Comparison of ENCODE assay signal across 18 cellular contexts in the genomic region with DNA sequence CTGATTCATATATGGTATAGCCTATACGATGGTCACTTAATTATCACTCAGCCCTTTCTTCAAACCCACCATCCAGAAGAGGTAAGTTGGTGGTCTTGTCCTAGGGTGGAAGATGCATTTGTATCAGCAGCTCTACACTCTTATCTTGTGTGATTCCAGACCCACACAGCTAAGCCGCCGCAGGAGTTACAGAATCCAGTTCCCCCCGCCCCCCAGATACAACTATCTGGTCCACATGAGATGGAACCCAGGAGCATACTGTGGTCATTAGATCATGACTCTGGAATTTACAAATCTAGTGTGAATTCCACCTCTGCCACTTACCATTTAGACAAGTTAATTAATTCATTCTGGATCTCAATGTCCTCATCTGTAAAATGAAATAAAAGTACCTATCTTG.
DNase-seq lines count a peak whose midpoint lies in the region; FAIRE-seq and TF ChIP-seq lines count a peak whose summit lies in the region.
"Had no signal": no experiment of that assay in that cellular context is flagged by ENCODE, and none has a peak within 500 bp of the region (broad histone marks: within the 10 kb centered on the region; RNA-seq: fewer than 3 reads in every experiment).

No MANE protein-coding gene starts in this region.

- H3K9me3 Mint-ChIP-seq in astrocyte (ENCODE audit: unreplicated experiment), result no peaks in the 10 kb centered on the region
- H3K9me3 Mint-ChIP-seq: CD4-positive, alpha-beta T cell; H9 had no signal

- peak overlapping the region; percentile 42 for H3K4me3 Mint-ChIP-seq in astrocyte (ENCODE audit: unreplicated experiment)
- H3K4me3 Mint-ChIP-seq: B cell; CD4-positive, alpha-beta T cell; H9 had no signal

- H3K27me3 Mint-ChIP-seq in astrocyte (ENCODE audit: low read depth, unreplicated experiment), result peaks cover 3% of the 10 kb centered on the region
- H3K27me3 Mint-ChIP-seq: B cell; CD4-positive, alpha-beta T cell had no signal

- H2AFZ ChIP-seq in astrocyte (ENCODE audit: low read depth, low read length), result no peak overlapping the region
- H2AFZ ChIP-seq in smooth muscle cell (ENCODE audit: low read depth), result no peak overlapping the region

- H3K36me3 Mint-ChIP-seq in astrocyte (ENCODE audit: low read depth, unreplicated experiment), result no peaks in the 10 kb centered on the region

- no peaks in the 10 kb centered on the region for H3K4me1 ChIP-seq in astrocyte (ENCODE audit: insufficient read depth, low read length)
- peaks cover 26% of the 10 kb centered on the region for H3K4me1 ChIP-seq in mesodermal cell (ENCODE audit: control insufficient read depth, insufficient read depth, low read length, poor library complexity, severe bottlenecking)
- peaks cover 7% of the 10 kb centered on the region for H3K4me1 ChIP-seq in smooth muscle cell (ENCODE audit: low read depth)
- no peaks in the 10 kb centered on the region for H3K4me1 ChIP-seq in prostate gland (replicated peaks)

- no peak overlapping the region for H3K27ac ChIP-seq in astrocyte (ENCODE audit: low read depth, low read length)
- H3K27ac ChIP-seq in mesodermal cell (ENCODE audit: low read depth, low read length, severe bottlenecking), result peak overlapping the region; percentile 44
- no peak overlapping the region for H3K27ac ChIP-seq in smooth muscle cell (ENCODE audit: low read depth)
- H3K27ac ChIP-seq in prostate gland, result no peak overlapping the region

- H3K9me3 ChIP-seq in astrocyte (ENCODE audit: insufficient read depth, low read depth, low read length), result peaks cover 3% of the 10 kb centered on the region
- no peaks in the 10 kb centered on the region for H3K9me3 ChIP-seq in mesodermal cell (ENCODE audit: control insufficient read depth, low read length)
- no peaks in the 10 kb centered on the region for H3K9me3 ChIP-seq in smooth muscle cell (replicated peaks; ENCODE audit: low read depth)
- H3K9me3 ChIP-seq in prostate gland, result no peaks in the 10 kb centered on the region

- H3K27ac Mint-ChIP-seq in astrocyte (ENCODE audit: unreplicated experiment), result peak overlapping the region; percentile 43
- H3K27ac Mint-ChIP-seq: B cell; CD4-positive, alpha-beta T cell; H9 had no signal

- no peak for FAIRE-seq in astrocyte (lab: Jason Lieb, UNC)
- FAIRE-seq: A204.1, G401.6, GM12892, HepG2 had no signal

- no peak overlapping the region for H3K4me2 ChIP-seq in astrocyte (ENCODE audit: low read length)
- peak overlapping the region; percentile 1 for H3K4me2 ChIP-seq in smooth muscle cell

- H4K20me1 ChIP-seq in astrocyte (ENCODE audit: insufficient read depth, low read length), result no peaks in the 10 kb centered on the region
- no peaks in the 10 kb centered on the region for H4K20me1 ChIP-seq in smooth muscle cell (ENCODE audit: low read depth)

- H3K36me3 ChIP-seq in astrocyte (ENCODE audit: insufficient read depth, low read length), result no peaks in the 10 kb centered on the region
- H3K36me3 ChIP-seq in mesodermal cell (ENCODE audit: control insufficient read depth, insufficient read depth, low read length), result no peaks in the 10 kb centered on the region
- no peaks in the 10 kb centered on the region for H3K36me3 ChIP-seq in smooth muscle cell (ENCODE audit: low read depth)
- H3K36me3 ChIP-seq in prostate gland, result no peaks in the 10 kb centered on the region

- intact Hi-C loops in prostate gland (cut with DNase I), result no loop called here

- peaks cover 3% of the 10 kb centered on the region for H3F3A ChIP-seq in smooth muscle cell (ENCODE audit: low read depth)

- no peaks in the 10 kb centered on the region for H3K79me2 ChIP-seq in astrocyte (ENCODE audit: insufficient read depth, low read length)
- no peaks in the 10 kb centered on the region for H3K79me2 ChIP-seq in smooth muscle cell (ENCODE audit: low read depth)

- no peak overlapping the region for H3K9ac ChIP-seq in astrocyte (ENCODE audit: low read length)
- H3K9ac ChIP-seq in smooth muscle cell (ENCODE audit: low read depth), result no peak overlapping the region

- TF ChIP-seq CTCF in astrocyte (IDR thresholded peaks at IDR 0.05; ENCODE audit: insufficient read depth, low read depth, low read length) (no peak), smooth muscle cell (IDR thresholded peaks at IDR 0.05; ENCODE audit: borderline replicate concordance, insufficient read depth, poor library complexity, severe bottlenecking) (no peak), prostate gland (IDR thresholded peaks at IDR 0.05) (no peak)

- TF ChIP-seq POLR2A in prostate gland (IDR thresholded peaks at IDR 0.05), result no peak

- peaks cover 24% of the 10 kb centered on the region for H3K4me1 Mint-ChIP-seq in astrocyte (ENCODE audit: low read depth, unreplicated experiment)
- H3K4me1 Mint-ChIP-seq: B cell had no signal

- 78% methylated on average over 3 of the region's 4 CpGs; no CpG with 5 or more reads in 1 of the 2 experiments for WGBS in mesodermal cell (ENCODE audit: insufficient coverage in 2 of 2), 2 experiments
- 9% methylated on average over 4 of the region's 4 CpGs for WGBS in smooth muscle cell (ENCODE audit: low lambda C conversion rate)
- 94% methylated on average over 4 of the region's 4 CpGs for WGBS in prostate gland

- H3K4me3 ChIP-seq in astrocyte (ENCODE audit: insufficient read depth, low read depth, low read length) (no peak overlapping the region), mesodermal cell (ENCODE audit: extremely low read depth, insufficient read depth, low read length, poor library complexity, severe bottlenecking) (no peak overlapping the region), smooth muscle cell (no peak overlapping the region), prostate gland (no peak overlapping the region)

- DNase-seq in ELF-1 (ENCODE audit: low read depth, low spot score) (peak; percentile 64), astrocyte (ENCODE audit: low read depth) (no peak), smooth muscle cell (lab: John Stamatoyannopoulos, UW; ENCODE audit: unreplicated experiment) (no peak), prostate gland (ENCODE audit: low spot score) (no peak), anterior cingulate cortex (lab: John Stamatoyannopoulos, UW) (no peak)
- DNase-seq in activated naive CD4-positive, alpha-beta T cell treated with Interleukin-2 at 50 U/mL for 16 hours, result no peak
- DNase-seq: C1 segment of cervical spinal cord; Calu3; CD4-positive, alpha-beta T cell; DMS 273 treated with DMSO at 0.1 percent for 48 hours; GOT3; H9 had no signal

- H3K27me3 ChIP-seq in astrocyte (ENCODE audit: insufficient read depth, low read length) (no peaks in the 10 kb centered on the region), smooth muscle cell (ENCODE audit: low read depth) (no peaks in the 10 kb centered on the region), prostate gland (replicated peaks; ENCODE audit: insufficient read depth) (no peaks in the 10 kb centered on the region)
